ENCODE assay signal across 8 cellular contexts in genomic region chr6:34055223-34055933, GRCh38.
DNase-seq lines count a peak whose midpoint lies in the region; ATAC-seq and TF ChIP-seq lines count a peak whose summit lies in the region.

No MANE protein-coding gene starts in this region.

- DNase-seq in DMS53 treated with DMSO at 0.1 percent for 48 hours (lab: John Stamatoyannopoulos, UW; ENCODE audit: unreplicated experiment) (peak; percentile 20), LHCN-M2 (ENCODE audit: low read depth) (peak; percentile 43), SJCRH30 (peak; percentile 63 to 78), glomerular visceral epithelial cell (ENCODE audit: extremely low spot score) (peak; percentile 67), psoas muscle (peak; percentile 48 to 77), uterus (peak; percentile 46 to 50)
- DNase-seq in activated effector memory CD4-positive, alpha-beta T cell treated with anti-CD3 and anti-CD28 coated beads, Interleukin-2, amount 50 U/mL, for 16 hours = peak; percentile 85

- H3K4me3 ChIP-seq in SJCRH30 = no peak overlapping the region
- H3K4me3 ChIP-seq in psoas muscle = no peak overlapping the region
- no peak overlapping the region for H3K4me3 ChIP-seq in uterus

- ATAC-seq in psoas muscle = peak; percentile 75 to 91 (median 82)
- ATAC-seq in GM21390 (IDR thresholded peaks at IDR 0.05; ENCODE audit: unreplicated experiment) = no peak

- H3K36me3 ChIP-seq in SJCRH30 (no peaks in the 10 kb centered on the region), psoas muscle (ENCODE audit: insufficient read depth in 1 of 2, low read depth in 1 of 2) (no peaks in the 10 kb centered on the region), uterus (no peaks in the 10 kb centered on the region)

- no peaks in the 10 kb centered on the region for H3K4me1 ChIP-seq in SJCRH30
- no peaks in the 10 kb centered on the region for H3K4me1 ChIP-seq in psoas muscle
- H3K4me1 ChIP-seq in uterus = no peaks in the 10 kb centered on the region

- intact Hi-C loops in psoas muscle (cut with DNase I) = loop anchor here (1.0 to 2.0 kb wide), 2 partner anchors 99 kb away; no protein-coding TSS in a partner anchor
- intact Hi-C loops in uterus (cut with DNase I; ENCODE audit: low total_unique reads) = no loop called here

- no peak for TF ChIP-seq POLR2A in uterus (IDR thresholded peaks at IDR 0.05)

- H3K27me3 ChIP-seq in SJCRH30 (peaks cover 9% of the 10 kb centered on the region), psoas muscle (ENCODE audit: insufficient read depth in 3 of 3, low read length in 2 of 3) (peaks cover 0 to 10% (median 7%) of the 10 kb centered on the region in 3 donors), uterus (no peaks in the 10 kb centered on the region)

- peak; percentile 78 for TF ChIP-seq CTCF in psoas muscle (IDR thresholded peaks at IDR 0.05)
- TF ChIP-seq CTCF in uterus (IDR thresholded peaks at IDR 0.05) = peak; percentile 41 to 67 (median 48)

- H3K9me3 ChIP-seq in SJCRH30 (replicated peaks) (no peaks in the 10 kb centered on the region), psoas muscle (no peaks in the 10 kb centered on the region), uterus (no peaks in the 10 kb centered on the region)

- WGBS in psoas muscle, 3 donors = 60 to 64% (median 64%) methylated on average over 18 of the region's 18 CpGs

- H3K27ac ChIP-seq in SJCRH30 (no peak overlapping the region), psoas muscle (no peak overlapping the region), uterus (peak overlapping the region; percentile 42 to 79)

Comparison
In these comparisons a context has a peak if more than half of its experiments do, and no peak if none do; other contexts are left out.
1. DNase-seq: peak in every context shown above with its lines; median percentile 85 in activated effector memory CD4-positive, alpha-beta T cell treated with anti-CD3 and anti-CD28 coated beads, Interleukin-2, amount 50 U/mL, for 16 hours; 70 in SJCRH30; 67 in glomerular visceral epithelial cell; 62 in psoas muscle; 48 in uterus; 43 in LHCN-M2; 20 in DMS53 treated with DMSO at 0.1 percent for 48 hours.
2. H3K27ac ChIP-seq: peak in uterus (2 of 2); none in SJCRH30 (single experiment) and psoas muscle (single experiment).